ENCODE assay signal across 19 cellular contexts in genomic region chr3:155772801-155773200, GRCh38. TPM values are rescaled to one million over a fixed set of nuclear protein-coding genes. Genes with fewer than 3 reads are reported as not detected.
A peak's percentile ranks its signal among the peaks of the same experiment; 100 is the strongest.
DNase-seq lines count a peak whose midpoint lies in the region; ATAC-seq and TF ChIP-seq lines count a peak whose summit lies in the region.
"Had no signal": no experiment of that assay in that cellular context is flagged by ENCODE, and none has a peak within 500 bp of the region (broad histone marks: within the 10 kb centered on the region; RNA-seq: fewer than 3 reads in every experiment).

No MANE protein-coding gene starts in this region.

- H3K4me1 ChIP-seq in osteoblast (ENCODE audit: insufficient read depth, low read length) = no peaks in the 10 kb centered on the region
- H3K4me1 ChIP-seq: A549, HAP-1 had no signal

- no peaks in the 10 kb centered on the region for H3K79me2 ChIP-seq in osteoblast (ENCODE audit: insufficient read depth, low read length)

- no peak overlapping the region for H3K27ac ChIP-seq in osteoblast (ENCODE audit: low read depth, low read length)
- H3K27ac ChIP-seq: 22Rv1, A549, BLaER1, GM23248, HL-60 had no signal

- ATAC-seq in left ventricle myocardium superior (peak; percentile 44), Right ventricle myocardium inferior (no peak), HG03442 (IDR thresholded peaks at IDR 0.05; ENCODE audit: unreplicated experiment) (peak; percentile 73), GM19455 (IDR thresholded peaks at IDR 0.05; ENCODE audit: unreplicated experiment) (no peak)
- ATAC-seq: A549, K562 had no signal

- H4K20me1 ChIP-seq in osteoblast (ENCODE audit: insufficient read depth, low read length) = no peaks in the 10 kb centered on the region
- H4K20me1 ChIP-seq: BLaER1 had no signal

- no peaks in the 10 kb centered on the region for H3K27me3 ChIP-seq in osteoblast (ENCODE audit: insufficient read depth, low read length)
- H3K27me3 ChIP-seq: BLaER1 had no signal

- H3K36me3 ChIP-seq in osteoblast (ENCODE audit: insufficient read depth, low read length) = no peaks in the 10 kb centered on the region

- DNase-seq in left ventricle myocardium superior (no peak), Right ventricle myocardium inferior (ENCODE audit: missing footprints) (no peak), fibroblast of villous mesenchyme (ENCODE audit: low read depth) (peak; percentile 14), osteoblast (ENCODE audit: insufficient read length, low spot score, missing footprints) (no peak), kidney glomerular epithelial cell (lab: John Stamatoyannopoulos, UW) (no peak), posterior cingulate gyrus (no peak)
- DNase-seq: CD4-positive, alpha-beta memory T cell; DMS153; DMS79; GDM1; GM23248 had no signal

- TF ChIP-seq CTCF in fibroblast of villous mesenchyme (IDR thresholded peaks at IDR 0.05; ENCODE audit: insufficient read depth, low read depth, low read length) = no peak
- TF ChIP-seq CTCF in osteoblast (IDR thresholded peaks at IDR 0.05; ENCODE audit: extremely low read depth, low read depth, low read length) = no peak

- no peak overlapping the region for H3K4me2 ChIP-seq in osteoblast (ENCODE audit: insufficient read depth, low read length)
- H3K4me2 ChIP-seq: A549, BLaER1 had no signal

- no peaks in the 10 kb centered on the region for H3K9me3 ChIP-seq in osteoblast (ENCODE audit: low read depth, low read length)
- H3K9me3 ChIP-seq: A549, HAP-1 had no signal

- no peak overlapping the region for H2AFZ ChIP-seq in osteoblast (ENCODE audit: low read length)
- H2AFZ ChIP-seq: GM23248 had no signal

- no peak overlapping the region for H3K4me3 ChIP-seq in fibroblast of villous mesenchyme (ENCODE audit: low read depth, low read length)
- no peak overlapping the region for H3K4me3 ChIP-seq in osteoblast (ENCODE audit: insufficient read depth, low read length)
- H3K4me3 ChIP-seq: A549, BLaER1, GM23248, HAP-1, K562 had no signal

- intact Hi-C loops in left ventricle myocardium superior (cut with micrococcal nuclease) = no loop called here
- intact Hi-C loops in Right ventricle myocardium inferior (cut with DNase I) = no loop called here
- intact Hi-C loops in posterior cingulate gyrus (cut with DNase I) = no loop called here

RNA-seq across cellular contexts. Expression of gene PLCH1, which starts 27.9 kb away (rescaled TPM):
- total RNA-seq in left ventricle myocardium superior (0.50 TPM), Right ventricle myocardium inferior (1.3 TPM), fibroblast of villous mesenchyme (11.7 and 14.2 TPM in 2 replicates), osteoblast (under 0.01 and 0.36 TPM in 2 replicates)
- total RNA-seq: CD4-positive, alpha-beta memory T cell; GM23248 had no signal

RNA-seq across cellular contexts. Expression of gene C3orf33, which starts 33.3 kb away (rescaled TPM):
- total RNA-seq in left ventricle myocardium superior (7.3 TPM), Right ventricle myocardium inferior (6.6 TPM), fibroblast of villous mesenchyme (4.5 and 7.8 TPM in 2 replicates), osteoblast (2.5 and 4.7 TPM in 2 replicates)

Comparison
In these comparisons a context has a peak if more than half of its experiments do, and no peak if none do; other contexts are left out.
1. ATAC-seq: peak in left ventricle myocardium superior (single experiment) and HG03442 (single experiment); none in Right ventricle myocardium inferior (single experiment) and GM19455 (single experiment).